Comparison of ENCODE assay signal across 26 cellular contexts in genomic region chr18:73381361-73382031, GRCh38.
"Had no signal": no experiment of that assay in that cellular context is flagged by ENCODE, and none has a peak within 500 bp of the region (broad histone marks: within the 10 kb centered on the region; RNA-seq: fewer than 3 reads in every experiment).

No MANE protein-coding gene starts in this region.

- H3K36me3 ChIP-seq: left ventricle myocardium inferior, lower lobe of right lung, neural progenitor cell, pancreas, stomach, thoracic aorta, transverse colon had no signal

- H3K36me3 Mint-ChIP-seq: immature natural killer cell; natural killer cell treated with Interleukin-12 subunit alpha and Interleukin-12 subunit beta and Interleukin-15 and Interleukin-18, amount 100 ng/mL, for 72 hours; neural progenitor cell had no signal

- H3K27ac ChIP-seq: coronary artery, left ventricle myocardium inferior, lower lobe of right lung, neural progenitor cell, pancreas, stomach, thoracic aorta, transverse colon had no signal

- H3K27me3 ChIP-seq: neural progenitor cell, pancreas, stomach, transverse colon had no signal

- H3K9me3 ChIP-seq: lower lobe of right lung, pancreas, stomach, thoracic aorta, transverse colon had no signal

- FAIRE-seq: endothelial cell of umbilical vein, kidney, pancreas, small intestine had no signal

- H3K4me2 ChIP-seq: neural progenitor cell had no signal

- H3K9ac ChIP-seq: neural progenitor cell had no signal

- H3K9me3 Mint-ChIP-seq: neural progenitor cell had no signal

- ATAC-seq: esophagus mucosa; left cardiac atrium; lower lobe of right lung; natural killer cell treated with Interleukin-12 subunit alpha and Interleukin-12 subunit beta and Interleukin-15 and Interleukin-18, amount 100 ng/mL, for 72 hours; pancreas; right cardiac atrium had no signal

- H3K4me1 Mint-ChIP-seq: endodermal cell, immature natural killer cell, neural progenitor cell had no signal

- DNase-seq: effector CD4-positive, alpha-beta T cell; endodermal cell; foreskin fibroblast; immature natural killer cell; kidney; left cardiac atrium; left ventricle myocardium inferior; lower lobe of right lung; mesenchymal stem cell; midbrain; nucleus accumbens; pancreas; right cardiac atrium; small intestine; stimulated activated CD4-positive, alpha-beta T cell treated with anti-CD3 and anti-CD28 coated beads, Interleukin-12 subunit alpha, Interleukin-12 subunit beta, amount 100 ng/mL, for 4 hours; stimulated activated naive CD4-positive, alpha-beta T cell; stomach; substantia nigra; transverse colon had no signal

- H3K4me3 ChIP-seq: coronary artery, left ventricle myocardium inferior, lower lobe of right lung, neural progenitor cell, pancreas, stomach, thoracic aorta, transverse colon had no signal

- H3K27me3 Mint-ChIP-seq: natural killer cell treated with Interleukin-12 subunit alpha and Interleukin-12 subunit beta and Interleukin-15 and Interleukin-18, amount 100 ng/mL, for 72 hours; progenitor cell of endocrine pancreas had no signal

- H3K27ac Mint-ChIP-seq: endodermal cell; immature natural killer cell; natural killer cell treated with Interleukin-12 subunit alpha and Interleukin-12 subunit beta and Interleukin-15 and Interleukin-18, amount 100 ng/mL, for 72 hours; neural progenitor cell; progenitor cell of endocrine pancreas had no signal

- H3K4me1 ChIP-seq: left ventricle myocardium inferior, lower lobe of right lung, neural progenitor cell, pancreas, stomach, transverse colon had no signal

- H3K4me3 Mint-ChIP-seq: endodermal cell; immature natural killer cell; natural killer cell treated with Interleukin-12 subunit alpha and Interleukin-12 subunit beta and Interleukin-15 and Interleukin-18, amount 100 ng/mL, for 72 hours; neural progenitor cell had no signal
